In the genomic region with DNA sequence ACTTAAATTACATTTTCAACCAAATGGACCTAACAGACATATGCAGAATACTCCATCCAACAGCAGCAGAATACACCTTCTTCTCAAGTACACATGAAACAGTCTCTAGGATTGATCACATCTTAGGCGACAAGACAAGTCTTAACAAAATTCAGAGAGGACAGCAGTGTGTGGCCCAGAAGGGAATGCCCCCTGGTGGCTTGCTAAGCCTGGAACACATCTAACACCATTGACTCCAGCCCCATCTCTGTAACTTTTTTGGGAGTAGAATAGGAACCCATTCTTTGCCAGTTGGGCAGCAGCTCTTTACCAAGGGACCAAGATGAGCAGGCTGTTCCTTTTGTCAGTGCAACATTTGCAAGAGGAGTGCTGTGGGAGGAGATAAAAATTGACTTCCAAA, we compare ENCODE assay signal across 8 cellular contexts.
A peak's percentile ranks its signal among the peaks of the same experiment; 100 is the strongest.
DNase-seq lines count a peak whose midpoint lies in the region; ATAC-seq and TF ChIP-seq lines count a peak whose summit lies in the region.

No MANE protein-coding gene starts in this region.

- TF ChIP-seq POLR2A in sigmoid colon (IDR thresholded peaks at IDR 0.05): no peak

- H3K9me3 ChIP-seq in BE2C (no peaks in the 10 kb centered on the region), sigmoid colon (no peaks in the 10 kb centered on the region)

- ATAC-seq in GM19035 (IDR thresholded peaks at IDR 0.05; ENCODE audit: unreplicated experiment): peak; percentile 88
- peak; percentile 66 for ATAC-seq in HG03521 (IDR thresholded peaks at IDR 0.05; ENCODE audit: unreplicated experiment)
- peak; percentile 53 for ATAC-seq in activated CD8-positive, alpha-beta T cell treated with anti-CD3 and anti-CD28 coated beads, Interleukin-2, amount 10 ng/mL, durations not matched to agents 7 days and 5 days

- 35 to 65% methylated on average over 1 of the region's 1 CpG for WGBS in sigmoid colon, 2 donors

- POLR2A ChIA-PET in activated CD8-positive, alpha-beta T cell treated with anti-CD3 and anti-CD28 coated beads, Interleukin-2, amount 10 ng/mL, durations not matched to agents 7 days and 5 days (lab: Charles Lee): no interaction called here

- H3K27ac Mint-ChIP-seq in activated CD8-positive, alpha-beta T cell treated with anti-CD3 and anti-CD28 coated beads, Interleukin-2, amount 10 ng/mL, durations not matched to agents 7 days and 5 days: no peak overlapping the region

- DNase-seq in BE2C: peak; percentile 26
- peak; percentile 40 for DNase-seq in activated CD8-positive, alpha-beta T cell treated with anti-CD3 and anti-CD28 coated beads, Interleukin-2, amount 10 ng/mL, durations not matched to agents 7 days and 5 days
- peak; percentile 48 for DNase-seq in fibroblast of pulmonary artery (ENCODE audit: low read depth)
- DNase-seq in sigmoid colon: no peak
- DNase-seq in NCI-H187 treated with DMSO at 0.1 percent for 48 hours (lab: John Stamatoyannopoulos, UW): no peak
- no peak for DNase-seq in SKM-1 (lab: John Stamatoyannopoulos, UW; ENCODE audit: unreplicated experiment)

- no peak for TF ChIP-seq EP300 in sigmoid colon (IDR thresholded peaks at IDR 0.05)

- intact Hi-C loops in sigmoid colon (cut with DNase I): loop anchor here (10.0 kb wide), 1 partner anchor 249 kb away; a partner anchor contains a TSS

- H3K36me3 ChIP-seq in BE2C: no peaks in the 10 kb centered on the region
- no peaks in the 10 kb centered on the region for H3K36me3 ChIP-seq in sigmoid colon

- no peaks in the 10 kb centered on the region for H3K27me3 Mint-ChIP-seq in activated CD8-positive, alpha-beta T cell treated with anti-CD3 and anti-CD28 coated beads, Interleukin-2, amount 10 ng/mL, durations not matched to agents 7 days and 5 days (ENCODE audit: low read depth)

- no peak overlapping the region for H3K4me3 ChIP-seq in BE2C (ENCODE audit: low read depth, low read length)
- no peak overlapping the region for H3K4me3 ChIP-seq in fibroblast of pulmonary artery (replicated peaks; ENCODE audit: low read depth, low read length)
- no peak overlapping the region for H3K4me3 ChIP-seq in sigmoid colon

- no peaks in the 10 kb centered on the region; the same call in 1 of the 2 replicates for H3K27me3 ChIP-seq in BE2C
- H3K27me3 ChIP-seq in sigmoid colon: no peaks in the 10 kb centered on the region

- CTCF ChIA-PET in activated CD8-positive, alpha-beta T cell treated with anti-CD3 and anti-CD28 coated beads, Interleukin-2, amount 10 ng/mL, durations not matched to agents 7 days and 5 days (lab: Charles Lee): interaction anchor here (1.3 kb wide), 1 partner anchor 11 kb away, joined by 4 read pairs; no protein-coding TSS in a partner anchor

- H3K4me1 Mint-ChIP-seq in activated CD8-positive, alpha-beta T cell treated with anti-CD3 and anti-CD28 coated beads, Interleukin-2, amount 10 ng/mL, durations not matched to agents 7 days and 5 days (ENCODE audit: low read depth): no peaks in the 10 kb centered on the region

- H3K4me1 ChIP-seq in BE2C (no peaks in the 10 kb centered on the region), sigmoid colon (no peaks in the 10 kb centered on the region)

- TF ChIP-seq CTCF in BE2C (IDR thresholded peaks at IDR 0.05; ENCODE audit: low read depth, low read length): peak; percentile 67
- TF ChIP-seq CTCF in fibroblast of pulmonary artery (IDR thresholded peaks at IDR 0.05; ENCODE audit: low read length, missing control alignments): peak; percentile 55
- TF ChIP-seq CTCF in sigmoid colon (IDR thresholded peaks at IDR 0.05): peak in 3 of 4 experiments; percentile 12 to 28 (median 26)

- H3K4me3 Mint-ChIP-seq in activated CD8-positive, alpha-beta T cell treated with anti-CD3 and anti-CD28 coated beads, Interleukin-2, amount 10 ng/mL, durations not matched to agents 7 days and 5 days: no peak overlapping the region

- H3K9me3 Mint-ChIP-seq in activated CD8-positive, alpha-beta T cell treated with anti-CD3 and anti-CD28 coated beads, Interleukin-2, amount 10 ng/mL, durations not matched to agents 7 days and 5 days (ENCODE audit: insufficient read depth): no peaks in the 10 kb centered on the region

- H3K27ac ChIP-seq in sigmoid colon: no peak overlapping the region

- H3K36me3 Mint-ChIP-seq in activated CD8-positive, alpha-beta T cell treated with anti-CD3 and anti-CD28 coated beads, Interleukin-2, amount 10 ng/mL, durations not matched to agents 7 days and 5 days (ENCODE audit: low read depth): no peaks in the 10 kb centered on the region

Comparison
In these comparisons a context has a peak if more than half of its experiments do, and no peak if none do; other contexts are left out.
1. DNase-seq: peak in BE2C (single experiment), activated CD8-positive, alpha-beta T cell treated with anti-CD3 and anti-CD28 coated beads, Interleukin-2, amount 10 ng/mL, durations not matched to agents 7 days and 5 days (single experiment) and fibroblast of pulmonary artery (single experiment); none in sigmoid colon (single experiment), NCI-H187 treated with DMSO at 0.1 percent for 48 hours (single experiment) and SKM-1 (single experiment).
2. Peak in every context shown above with its lines, with median percentiles within 50 percentile points of each other: CTCF ChIP-seq and ATAC-seq.